8 cellular contexts compared by ENCODE assay signal in genomic region chr19:45250832-45251451, GRCh38. TPM values are rescaled to one million over a fixed set of nuclear protein-coding genes. Genes with fewer than 3 reads are reported as not detected.
DNase-seq lines count a peak whose midpoint lies in the region; TF ChIP-seq lines count a peak whose summit lies in the region.

Gene MARK4, plus strand, starts transcription at chr19:45251271. Its CDS starts 318 bp downstream, at chr19:45251589.

- H3F3A ChIP-seq in SK-N-SH (replicated peaks; ENCODE audit: insufficient read depth) = peaks cover 8% of the 10 kb centered on the region

- H3K4me1 ChIP-seq in SK-N-SH (ENCODE audit: control insufficient read depth in 1 of 2, insufficient read depth in 2 of 2, low read depth in 1 of 2, low read length in 1 of 2) = peaks cover 10 to 30% of the 10 kb centered on the region in 2 experiments; a peak in 2 of 4 replicates

- peaks cover 42% of the 10 kb centered on the region for H3K79me2 ChIP-seq in SK-N-SH (ENCODE audit: insufficient read depth)

- peak within 1 kb of the TSS; percentile 84 for H3K27ac Mint-ChIP-seq in activated naive CD4-positive, alpha-beta T cell treated with anti-CD3 and anti-CD28 coated beads, Interleukin-2, amount 10 ng/mL, durations not matched to agents 7 days and 5 days

- DNase-seq in DMS79 (lab: John Stamatoyannopoulos, UW) (peak; percentile 29), HuH-7.5 (ENCODE audit: low spot score) (peak; percentile 94), SK-N-SH (peak; percentile 99), glomerular endothelial cell (ENCODE audit: extremely low read depth, low read depth, low spot score) (no peak), occipital lobe (lab: John Stamatoyannopoulos, UW) (peak; percentile 26), cerebellar nuclear complex (lab: John Stamatoyannopoulos, UW) (no peak)
- DNase-seq in activated naive CD4-positive, alpha-beta T cell treated with anti-CD3 and anti-CD28 coated beads, Interleukin-2, amount 10 ng/mL, durations not matched to agents 7 days and 5 days = peak; percentile 72

- WGBS in SK-N-SH (ENCODE audit: low lambda C conversion rate) = under 1% methylated on average over 32 of the region's 58 CpGs

- TF ChIP-seq CTCF in SK-N-SH (IDR thresholded peaks at IDR 0.05) = no peak

- peaks cover 31% of the 10 kb centered on the region for H4K20me1 ChIP-seq in SK-N-SH (ENCODE audit: insufficient read depth)

- CTCF ChIA-PET in SK-N-SH (lab: Yijun Ruan, JAX) = interaction anchor here (1.1 to 7.5 kb wide), 3 partner anchors 64 to 87 kb away, joined by 3 to 49 read pairs (median 6); partner anchors contain the start of gene TRAPPC6A
- CTCF ChIA-PET in activated naive CD4-positive, alpha-beta T cell treated with anti-CD3 and anti-CD28 coated beads, Interleukin-2, amount 10 ng/mL, durations not matched to agents 7 days and 5 days (lab: Charles Lee) = no interaction called here

- no peak for TF ChIP-seq EP300 in SK-N-SH (IDR thresholded peaks at IDR 0.05; ENCODE audit: borderline replicate concordance in 1 of 2, low read depth in 1 of 2, low read length in 1 of 2)

- no peaks in the 10 kb centered on the region for H3K9me3 ChIP-seq in SK-N-SH

- H3K36me3 ChIP-seq in SK-N-SH (replicated peaks in 1 of 2; ENCODE audit: control insufficient read depth in 1 of 2, insufficient read depth in 2 of 2, low read length in 1 of 2) = no peaks in the 10 kb centered on the region

- no peak for TF ChIP-seq RAD21 in SK-N-SH (IDR thresholded peaks at IDR 0.05; ENCODE audit: low read length)

- peak within 1 kb of the TSS; percentile 93 for H3K4me2 ChIP-seq in SK-N-SH

- peak within 1 kb of the TSS; percentile 75 for H3K9ac ChIP-seq in SK-N-SH

- peak within 1 kb of the TSS; percentile 13 to 58; a peak in 2 of 4 replicates for H3K27ac ChIP-seq in SK-N-SH (ENCODE audit: low read depth in 2 of 2, low read length in 1 of 2)
- peak within 1 kb of the TSS; percentile 61 for H3K27ac ChIP-seq in temporal lobe (ENCODE audit: low read depth, low read length)

- peaks cover 28% of the 10 kb centered on the region for H3K27me3 Mint-ChIP-seq in activated naive CD4-positive, alpha-beta T cell treated with anti-CD3 and anti-CD28 coated beads, Interleukin-2, amount 10 ng/mL, durations not matched to agents 7 days and 5 days

- peak within 1 kb of the TSS; percentile 81 for H3K4me3 Mint-ChIP-seq in activated naive CD4-positive, alpha-beta T cell treated with anti-CD3 and anti-CD28 coated beads, Interleukin-2, amount 10 ng/mL, durations not matched to agents 7 days and 5 days

- H3K9me2 ChIP-seq in SK-N-SH = no peaks in the 10 kb centered on the region

- no peaks in the 10 kb centered on the region for H3K36me3 Mint-ChIP-seq in activated naive CD4-positive, alpha-beta T cell treated with anti-CD3 and anti-CD28 coated beads, Interleukin-2, amount 10 ng/mL, durations not matched to agents 7 days and 5 days

- peak within 1 kb of the TSS; percentile 67 to 74 for H3K4me3 ChIP-seq in SK-N-SH (ENCODE audit: low read depth in 2 of 2, low read length in 1 of 2)

- no peaks in the 10 kb centered on the region for H3K9me3 Mint-ChIP-seq in activated naive CD4-positive, alpha-beta T cell treated with anti-CD3 and anti-CD28 coated beads, Interleukin-2, amount 10 ng/mL, durations not matched to agents 7 days and 5 days

- H2AFZ ChIP-seq in SK-N-SH (ENCODE audit: low read depth) = peak within 1 kb of the TSS; percentile 96

- H3K27me3 ChIP-seq in SK-N-SH (ENCODE audit: insufficient read depth) = no peaks in the 10 kb centered on the region

- peaks cover 36% of the 10 kb centered on the region for H3K4me1 Mint-ChIP-seq in activated naive CD4-positive, alpha-beta T cell treated with anti-CD3 and anti-CD28 coated beads, Interleukin-2, amount 10 ng/mL, durations not matched to agents 7 days and 5 days

- POLR2A ChIA-PET in SK-N-SH (lab: Yijun Ruan, JAX) = interaction anchor here (1.2 kb wide), 1 partner anchor 17 kb away, joined by 3 read pairs; no protein-coding TSS in a partner anchor

TF ChIP-seq in SK-N-SH, 30 proteins besides CTCF, POLR2A, EP300 and RAD21:
- TF ChIP-seq MXI1 (IDR thresholded peaks at IDR 0.05; ENCODE audit: low read depth, low read length) (0 out of 2 replicates have a peak, but pooled peaks have one; percentile 17), PBX3 (IDR thresholded peaks at IDR 0.05) (no peak)

RNA-seq across cellular contexts. Expression of gene MARK4, which starts in this region (rescaled TPM):
- polyA plus RNA-seq in SK-N-SH (2012; rRNA removed) = 9.8 and 16.3 TPM in 2 replicates
- 18.2 and 22.7 TPM in 2 replicates for polyA plus RNA-seq in SK-N-SH (2012; cell fraction: cytosol; rRNA removed)
- polyA plus RNA-seq in SK-N-SH (2012; cell fraction: nucleus; rRNA removed) = 31.0 and 42.9 TPM in 2 replicates
- total RNA-seq in glomerular endothelial cell (32.3 and 36.6 TPM in 2 replicates), occipital lobe (19.2 TPM), temporal lobe (35.2 TPM)

Comparison
In these comparisons a context has a peak if more than half of its experiments do, and no peak if none do; other contexts are left out.
1. DNase-seq: peak in DMS79 (single experiment), HuH-7.5 (single experiment), SK-N-SH (single experiment), activated naive CD4-positive, alpha-beta T cell treated with anti-CD3 and anti-CD28 coated beads, Interleukin-2, amount 10 ng/mL, durations not matched to agents 7 days and 5 days (single experiment) and occipital lobe (single experiment); none in glomerular endothelial cell (single experiment) and cerebellar nuclear complex (0 of 2).